11 cellular contexts compared by ENCODE assay signal in genomic region chr9:101582593-101582992, GRCh38. TPM values are rescaled to one million over a fixed set of nuclear protein-coding genes. Genes with fewer than 3 reads are reported as not detected.
DNase-seq lines count a peak whose midpoint lies in the region; FAIRE-seq and TF ChIP-seq lines count a peak whose summit lies in the region.
"Had no signal": no experiment of that assay in that cellular context is flagged by ENCODE, and none has a peak within 500 bp of the region (broad histone marks: within the 10 kb centered on the region; RNA-seq: fewer than 3 reads in every experiment).

No MANE protein-coding gene starts in this region.

- POLR2A ChIA-PET in RWPE1 (lab: Yijun Ruan, JAX; ENCODE audit: low non-redundant PET): no interaction called here

- no peak for TF ChIP-seq CTCF in RWPE1 (conservative IDR thresholded peaks at IDR 0.05; ENCODE audit: low read depth)

- DNase-seq in GM04504 (ENCODE audit: low read depth) (peak; percentile 88), RWPE1 (ENCODE audit: low spot score) (peak; percentile 47), fibroblast of gingiva (ENCODE audit: low read depth) (peak; percentile 54), skeletal muscle cell (ENCODE audit: low read depth) (peak; percentile 66), ureter (ENCODE audit: low spot score) (no peak), islet precursor cell (no peak), NCI-H187 treated with DMSO at 0.1 percent for 48 hours (lab: John Stamatoyannopoulos, UW) (no peak), RCC 7860 (ENCODE audit: low spot score) (no peak)
- DNase-seq: KBM-7, thyroid gland had no signal

- CTCF ChIA-PET in RWPE1 (lab: Yijun Ruan, JAX): no interaction called here

- no peak for FAIRE-seq in RCC 7860 (lab: Jason Lieb, UNC)

- H3K27ac ChIP-seq in RWPE1: no peak overlapping the region
- H3K27ac ChIP-seq: right atrium auricular region, thyroid gland had no signal

- no peak overlapping the region for H3K4me3 ChIP-seq in skeletal muscle cell (ENCODE audit: low read depth, low read length)
- H3K4me3 ChIP-seq: right atrium auricular region, thyroid gland had no signal

RNA-seq across cellular contexts. Expression of gene PPP3R2, which starts 12.2 kb away (rescaled TPM):
- not detected for total RNA-seq in ureter
- total RNA-seq: right atrium auricular region had no signal

RNA-seq across cellular contexts. Expression of gene RNF20, which starts 48.9 kb away (rescaled TPM):
- total RNA-seq in ureter: 41.4 TPM

Comparison
In these comparisons a context has a peak if more than half of its experiments do, and no peak if none do; other contexts are left out.
1. DNase-seq: peak in GM04504 (single experiment), RWPE1 (single experiment), fibroblast of gingiva (single experiment) and skeletal muscle cell (single experiment); none in ureter (single experiment), islet precursor cell (single experiment), NCI-H187 treated with DMSO at 0.1 percent for 48 hours (single experiment) and RCC 7860 (single experiment).